In genomic region chr2:95297088-95297487, GRCh38 we compare ENCODE assay signal across 9 cellular contexts. TPM values are rescaled to one million over a fixed set of nuclear protein-coding genes. Genes with fewer than 3 reads are reported as not detected.
DNase-seq lines count a peak whose midpoint lies in the region; ATAC-seq and TF ChIP-seq lines count a peak whose summit lies in the region.
"Had no signal": no experiment of that assay in that cellular context is flagged by ENCODE, and none has a peak within 500 bp of the region (broad histone marks: within the 10 kb centered on the region; RNA-seq: fewer than 3 reads in every experiment).

TSS of gene KCNIP3 (plus strand) at chr2:95297347. CDS start at chr2:95297439, 92 bp downstream.

- H3K36me3 Mint-ChIP-seq in MCF 10A (ENCODE audit: insufficient read depth, unreplicated experiment), result no peaks in the 10 kb centered on the region

- H3K36me3 ChIP-seq in mammary epithelial cell (ENCODE audit: insufficient read depth, low read length), result no peaks in the 10 kb centered on the region
- no peaks in the 10 kb centered on the region for H3K36me3 ChIP-seq in thyroid gland
- no peaks in the 10 kb centered on the region for H3K36me3 ChIP-seq in gastrocnemius medialis

- no peaks in the 10 kb centered on the region for H4K20me1 ChIP-seq in mammary epithelial cell (ENCODE audit: insufficient read depth, low read length)

- peaks cover 15% of the 10 kb centered on the region for H3K4me1 Mint-ChIP-seq in MCF 10A (ENCODE audit: insufficient read depth, unreplicated experiment)

- BruUV-seq in MCF 10A (replicated peaks; lab: Mats Ljungman, UMichigan) (no TSS peak), mammary epithelial cell (replicated peaks; lab: Mats Ljungman, UMichigan) (no TSS peak)

- H3K27me3 ChIP-seq in mammary epithelial cell (ENCODE audit: insufficient read depth, low read length) (peaks cover 5% of the 10 kb centered on the region), thyroid gland (no peaks in the 10 kb centered on the region), gastrocnemius medialis (peaks cover 2 to 36% (median 13%) of the 10 kb centered on the region in 3 donors)

- H3K27ac Mint-ChIP-seq in MCF 10A (ENCODE audit: low read depth, unreplicated experiment), result no peak within 1 kb of the TSS

- peaks cover 12% of the 10 kb centered on the region for H3K27me3 Mint-ChIP-seq in MCF 10A (ENCODE audit: insufficient read depth, unreplicated experiment)

- peak in 1 of 2 donors; percentile 91 for TF ChIP-seq POLR2A in thyroid gland (IDR thresholded peaks at IDR 0.05)
- TF ChIP-seq POLR2A in gastrocnemius medialis (IDR thresholded peaks at IDR 0.05), result no peak

- no peak within 1 kb of the TSS for H3K4me3 Mint-ChIP-seq in MCF 10A (ENCODE audit: unreplicated experiment)

- no peaks in the 10 kb centered on the region for H3K79me2 ChIP-seq in mammary epithelial cell (ENCODE audit: insufficient read depth, low read length)

- no peak within 1 kb of the TSS for H3K9ac ChIP-seq in mammary epithelial cell (ENCODE audit: insufficient read depth, low read length)

- H3K9me3 ChIP-seq in mammary epithelial cell (replicated peaks; ENCODE audit: insufficient read depth, low read length) (no peaks in the 10 kb centered on the region), thyroid gland (no peaks in the 10 kb centered on the region), gastrocnemius medialis (no peaks in the 10 kb centered on the region)

- CTCF ChIA-PET in MCF 10A (lab: Yijun Ruan, JAX) (no interaction called here), mammary epithelial cell (lab: Charles Lee; ENCODE audit: low non-redundant PET) (no interaction called here)

- dilution Hi-C loops in mammary epithelial cell (cut with HindIII; ENCODE audit: low sequenced_read_pairs), result no loop called here

- intact Hi-C loops in MCF 10A (cut with micrococcal nuclease) (no loop called here), mammary epithelial cell (cut with micrococcal nuclease) (no loop called here), thyroid gland (cut with DNase I) (no loop called here), gastrocnemius medialis (cut with DNase I; ENCODE audit: low total_unique reads) (no loop called here)

- TF ChIP-seq CTCF in MCF 10A (IDR thresholded peaks at IDR 0.05; ENCODE audit: unreplicated experiment), result no peak
- TF ChIP-seq CTCF in mammary epithelial cell (conservative IDR thresholded peaks at IDR 0.05 in 1 of 2, IDR thresholded peaks at IDR 0.05 in 1 of 2; ENCODE audit: extremely low read depth in 1 of 2, insufficient read depth in 1 of 2, low read depth in 1 of 2, low read length in 2 of 2), result no peak
- peak in 3 of 6 experiments; percentile 5 to 37 (median 37) for TF ChIP-seq CTCF in thyroid gland (IDR thresholded peaks at IDR 0.05)
- no peak for TF ChIP-seq CTCF in gastrocnemius medialis (IDR thresholded peaks at IDR 0.05 in 4 of 5, conservative IDR thresholded peaks at IDR 0.05 in 1 of 5)

- H3K9me3 Mint-ChIP-seq in MCF 10A (ENCODE audit: unreplicated experiment), result no peaks in the 10 kb centered on the region

- POLR2A ChIA-PET in MCF 10A (lab: Yijun Ruan, JAX), result no interaction called here

- ATAC-seq in gastrocnemius medialis, result no peak

- peaks cover 14% of the 10 kb centered on the region for H3K4me1 ChIP-seq in mammary epithelial cell (ENCODE audit: insufficient read depth, low read length)
- H3K4me1 ChIP-seq in thyroid gland, result peaks cover 25 to 55% of the 10 kb centered on the region in 2 donors
- no peaks in the 10 kb centered on the region for H3K4me1 ChIP-seq in gastrocnemius medialis

- H3K4me2 ChIP-seq in mammary epithelial cell (ENCODE audit: insufficient read depth, low read depth, low read length), result no peak within 1 kb of the TSS

- no peak within 1 kb of the TSS for H3K4me3 ChIP-seq in mammary epithelial cell (replicated peaks in 1 of 3; ENCODE audit: insufficient read depth in 1 of 3, low read depth in 2 of 3, low read length in 3 of 3)
- H3K4me3 ChIP-seq in thyroid gland (replicated peaks in 1 of 3), result peak within 1 kb of the TSS in 2 of 3 donors; percentile 24 to 25
- H3K4me3 ChIP-seq in gastrocnemius medialis, result no peak within 1 kb of the TSS

- 50% methylated on average over 1 of the region's 11 CpGs for WGBS in mammary epithelial cell (ENCODE audit: low coverage, missing lambda C conversion rate)
- WGBS in thyroid gland, 2 donors, result 2% methylated on average over 11 of the region's 11 CpGs

- H3K27ac ChIP-seq in mammary epithelial cell (ENCODE audit: insufficient read depth, low read depth, low read length), result no peak within 1 kb of the TSS
- H3K27ac ChIP-seq in thyroid gland, result peak within 1 kb of the TSS; percentile 94 to 99 (median 99)
- H3K27ac ChIP-seq in gastrocnemius medialis, result no peak within 1 kb of the TSS

- no peak for DNase-seq in MCF 10A (ENCODE audit: unreplicated experiment)
- no peak for DNase-seq in mammary epithelial cell
- no peak for DNase-seq in SK-MEL-5 (ENCODE audit: low read depth, low spot score)
- peak; percentile 75 for DNase-seq in iPS-NIHi7 (ENCODE audit: extremely low spot score)
- DNase-seq in thyroid gland, result peak; percentile 88
- no peak for DNase-seq in T-helper 9 cell
- no peak for DNase-seq in GM03348 (ENCODE audit: low spot score)
- no peak for DNase-seq in gastrocnemius medialis
- DNase-seq: T-helper 2 cell had no signal

- H2AFZ ChIP-seq in mammary epithelial cell (ENCODE audit: low read depth, low read length), result no peak within 1 kb of the TSS

- in situ Hi-C loops in mammary epithelial cell (cut with MboI; ENCODE audit: low sequenced_read_pairs in 2 of 2), result no loop called here
- in situ Hi-C loops in SK-MEL-5 (cut with HindIII; ENCODE audit: low pct_unique_long_range_greater_than_20kb, low sequenced_read_pairs), result no loop called here
- in situ Hi-C loops in gastrocnemius medialis (cut with MboI; ENCODE audit: low sequenced_read_pairs in 4 of 4), result no loop called here

RNA-seq across cellular contexts. Expression of gene KCNIP3, which starts in this region (rescaled TPM):
- total RNA-seq in MCF 10A (2022) (9.5 and 15.6 TPM in 2 replicates), mammary epithelial cell (10 to 100 TPM in 1 of 2 donors, 1 to 10 TPM in 1; 4.8 to 14.8 TPM), thyroid gland (10 to 100 TPM; 37.1 to 66.5 (median 51.1) TPM), gastrocnemius medialis (1 to 10 TPM in 2 of 4 donors, under 1 TPM in 2; 0.55 to 2.9 (median 1.0) TPM)
- polyA plus RNA-seq in mammary epithelial cell, result 5.4 TPM
- polyA minus RNA-seq in mammary epithelial cell, result 3.7 TPM
- 18.1 and 21.0 TPM in 2 replicates for total RNA-seq in SK-MEL-5 (2014; rRNA removed; shearing (Covaris generic))
- 17.1 and 20.0 TPM in 2 replicates for polyA plus RNA-seq in SK-MEL-5 (2015; cell fraction: cytosol; rRNA removed)
- 27.3 and 66.5 TPM in 2 replicates for polyA plus RNA-seq in SK-MEL-5 (2015; cell fraction: nucleus; rRNA removed)

Comparison
In these comparisons a context has a peak if more than half of its experiments do, and no peak if none do; other contexts are left out.
1. DNase-seq: peak in iPS-NIHi7 (single experiment) and thyroid gland (2 of 2); none in MCF 10A (single experiment), mammary epithelial cell (single experiment), SK-MEL-5 (single experiment), T-helper 9 cell (single experiment), GM03348 (single experiment) and gastrocnemius medialis (0 of 2).
2. H3K27ac ChIP-seq: peak in thyroid gland (3 of 3); none in mammary epithelial cell (single experiment) and gastrocnemius medialis (0 of 4).
3. H3K4me3 ChIP-seq: peak in thyroid gland (2 of 3); none in mammary epithelial cell (0 of 3) and gastrocnemius medialis (0 of 4).